In the genomic region with DNA sequence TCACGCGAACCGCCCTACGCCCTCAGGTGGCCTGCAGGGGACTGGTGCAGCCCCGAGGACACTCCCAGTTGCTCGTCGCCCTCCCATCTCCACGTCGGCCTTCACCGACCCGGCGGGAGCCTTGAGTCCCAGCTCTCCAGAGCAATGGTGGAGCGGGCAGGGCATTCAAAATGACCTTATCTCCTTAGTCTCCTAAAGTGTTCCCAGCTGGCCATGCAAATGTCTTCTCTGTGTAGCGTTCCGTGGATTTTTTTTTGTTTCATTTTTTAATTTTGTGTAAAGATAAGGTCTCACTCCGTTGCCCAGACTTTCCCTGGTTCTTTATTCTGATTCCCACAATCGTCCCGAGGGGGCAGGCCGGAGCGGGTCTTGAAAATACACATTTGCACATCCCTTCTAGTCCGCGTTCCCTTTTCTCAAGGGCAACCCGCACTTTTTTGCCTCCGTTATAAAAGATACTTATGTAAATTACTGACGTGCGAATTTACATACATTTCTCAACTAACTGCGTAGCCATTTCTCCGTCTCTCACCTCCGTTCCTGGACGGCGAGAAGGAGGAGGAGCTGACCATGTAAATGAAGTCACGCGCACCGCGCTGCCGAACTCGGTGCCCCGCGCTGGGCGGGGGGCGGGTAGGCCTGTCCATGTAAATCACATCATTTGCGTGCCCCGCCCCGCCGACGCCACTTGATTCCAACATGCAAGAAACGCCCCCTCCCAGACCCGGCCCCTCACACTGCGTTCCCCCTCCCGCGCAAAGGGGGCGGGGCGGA, we compare ENCODE assay signal across 1 cellular context.
TF ChIP-seq lines count a peak whose summit lies in the region.

No MANE protein-coding gene starts in this region.

TF ChIP-seq in K562, 482 proteins besides CTCF, POLR2A, EP300 and RAD21 (continued from another document and continues in another):
- TF ChIP-seq AFF4 (CRISPR knock-in tag; IDR thresholded peaks at IDR 0.05), result 0 out of 2 replicates have a peak, but pooled peaks have one; percentile 36
- TF ChIP-seq RBM17 (IDR thresholded peaks at IDR 0.05; ENCODE audit: borderline replicate concordance, low read depth, low read length), result no peak
- no peak for TF ChIP-seq TAL1 (IDR thresholded peaks at IDR 0.05)
- TF ChIP-seq C11orf30 (IDR thresholded peaks at IDR 0.05; ENCODE audit: low read depth), result no peak
- TF ChIP-seq, protein P1, sequence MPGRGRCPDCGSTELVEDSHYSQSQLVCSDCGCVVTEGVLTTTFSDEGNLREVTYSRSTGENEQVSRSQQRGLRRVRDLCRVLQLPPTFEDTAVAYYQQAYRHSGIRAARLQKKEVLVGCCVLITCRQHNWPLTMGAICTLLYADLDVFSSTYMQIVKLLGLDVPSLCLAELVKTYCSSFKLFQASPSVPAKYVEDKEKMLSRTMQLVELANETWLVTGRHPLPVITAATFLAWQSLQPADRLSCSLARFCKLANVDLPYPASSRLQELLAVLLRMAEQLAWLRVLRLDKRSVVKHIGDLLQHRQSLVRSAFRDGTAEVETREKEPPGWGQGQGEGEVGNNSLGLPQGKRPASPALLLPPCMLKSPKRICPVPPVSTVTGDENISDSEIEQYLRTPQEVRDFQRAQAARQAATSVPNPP (IDR thresholded peaks at IDR 0.05; ENCODE audit: borderline replicate concordance, insufficient read depth, insufficient read length), result no peak
- TF ChIP-seq ZNF3 (CRISPR knock-in tag; IDR thresholded peaks at IDR 0.05), result no peak
- no peak for TF ChIP-seq GABPB2 (CRISPR knock-in tag; conservative IDR thresholded peaks at IDR 0.05)
- TF ChIP-seq PPARD (CRISPR knock-in tag; IDR thresholded peaks at IDR 0.05), result no peak
- TF ChIP-seq CBFA2T3 (IDR thresholded peaks at IDR 0.05), result no peak
- peak; percentile 50 for TF ChIP-seq PML (IDR thresholded peaks at IDR 0.05; ENCODE audit: low read length)
- TF ChIP-seq MCM3 (IDR thresholded peaks at IDR 0.05), result no peak
- TF ChIP-seq SP2 (IDR thresholded peaks at IDR 0.05; ENCODE audit: extremely low read depth, low read depth, low read length, poor library complexity, severe bottlenecking), result no peak
- TF ChIP-seq ZNF347 (CRISPR knock-in tag; IDR thresholded peaks at IDR 0.05; ENCODE audit: low read depth), result no peak
- TF ChIP-seq MBD2 (IDR thresholded peaks at IDR 0.05; ENCODE audit: borderline replicate concordance, low read depth), result 0 out of 2 replicates have a peak, but pooled peaks have one; percentile 28
- no peak for TF ChIP-seq HSF4 (CRISPR knock-in tag; IDR thresholded peaks at IDR 0.05; ENCODE audit: borderline replicate concordance)
- peak; percentile 68 for TF ChIP-seq NFIC (IDR thresholded peaks at IDR 0.05)
- TF ChIP-seq ATF4 (CRISPR knock-in tag; IDR thresholded peaks at IDR 0.05), result no peak
- peak; percentile 26 for TF ChIP-seq NCOA4 (IDR thresholded peaks at IDR 0.05; ENCODE audit: partially characterized antibody)
- no peak for TF ChIP-seq JUN (IDR thresholded peaks at IDR 0.05; ENCODE audit: borderline replicate concordance, low read depth, low read length)
- no peak for TF ChIP-seq JUN (CRISPR knock-in tag; IDR thresholded peaks at IDR 0.05; ENCODE audit: borderline replicate concordance)
- no peak for TF ChIP-seq TSHZ1 (CRISPR knock-in tag; IDR thresholded peaks at IDR 0.05)
- no peak for TF ChIP-seq CHD7 (IDR thresholded peaks at IDR 0.05; ENCODE audit: low read depth, low read length)
- TF ChIP-seq, protein P2, sequence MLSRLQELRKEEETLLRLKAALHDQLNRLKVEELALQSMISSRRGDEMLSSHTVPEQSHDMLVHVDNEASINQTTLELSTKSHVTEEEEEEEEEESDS (CRISPR knock-in tag; IDR thresholded peaks at IDR 0.05), result no peak
- peak; percentile 79 for TF ChIP-seq POLR2H (tag; IDR thresholded peaks at IDR 0.05; ENCODE audit: low read depth)
- 0 out of 2 replicates have a peak, but pooled peaks have one; percentile 44 for TF ChIP-seq ZBTB2 (IDR thresholded peaks at IDR 0.05)
- no peak for TF ChIP-seq TGIF2 (CRISPR knock-in tag; IDR thresholded peaks at IDR 0.05)
- TF ChIP-seq ZNF121 (CRISPR knock-in tag; conservative IDR thresholded peaks at IDR 0.05), result no peak
- no peak for TF ChIP-seq TEAD1 (CRISPR knock-in tag; IDR thresholded peaks at IDR 0.05)
- TF ChIP-seq BMI1 (IDR thresholded peaks at IDR 0.05; ENCODE audit: low read length), result no peak
- no peak for TF ChIP-seq ZNF23 (CRISPR knock-in tag; IDR thresholded peaks at IDR 0.05)
- peak; percentile 59; the same call in 1 of the 2 replicates for TF ChIP-seq NFRKB (IDR thresholded peaks at IDR 0.05; ENCODE audit: low read depth)
- TF ChIP-seq ETV6 (IDR thresholded peaks at IDR 0.05; ENCODE audit: borderline replicate concordance in 1 of 2, low read depth in 2 of 2, low read length in 1 of 2), result no peak
- TF ChIP-seq ETV6 (CRISPR knock-in tag; IDR thresholded peaks at IDR 0.05; ENCODE audit: borderline replicate concordance), result no peak
- no peak for TF ChIP-seq MECOM (CRISPR knock-in tag; IDR thresholded peaks at IDR 0.05)
- TF ChIP-seq RB1 (IDR thresholded peaks at IDR 0.05; ENCODE audit: low read depth), result no peak
